19 cellular contexts compared by ENCODE assay signal in the genomic region with DNA sequence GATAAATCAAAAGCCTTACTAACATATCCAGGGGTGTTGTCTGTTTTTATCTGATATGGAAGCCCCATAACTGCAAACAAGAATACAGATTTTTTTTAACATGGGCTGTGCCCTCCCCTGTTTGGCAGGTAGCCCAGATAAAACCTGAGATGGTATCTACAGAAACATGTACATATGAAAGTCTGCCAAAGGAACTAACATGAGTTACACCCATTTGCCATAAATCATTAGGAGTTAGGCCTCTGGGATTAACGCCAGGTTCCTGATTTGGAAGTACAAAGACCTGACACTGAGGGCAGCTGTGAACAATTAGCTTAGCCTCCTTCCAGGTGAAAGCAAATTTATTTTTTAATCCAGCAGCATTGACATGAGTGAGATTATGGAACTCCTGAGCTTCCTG.
DNase-seq lines count a peak whose midpoint lies in the region; ATAC-seq and TF ChIP-seq lines count a peak whose summit lies in the region.
"Had no signal": no experiment of that assay in that cellular context is flagged by ENCODE, and none has a peak within 500 bp of the region (broad histone marks: within the 10 kb centered on the region; RNA-seq: fewer than 3 reads in every experiment).

No MANE protein-coding gene starts in this region.

- no peaks in the 10 kb centered on the region for H3K79me2 ChIP-seq in GM23248 (ENCODE audit: insufficient read depth)

- in situ Hi-C loops in GM23248 (cut with MboI), result no loop called here

- H3K4me1 ChIP-seq in foreskin keratinocyte (no peaks in the 10 kb centered on the region), upper lobe of right lung (no peaks in the 10 kb centered on the region), GM23248 (ENCODE audit: insufficient read depth) (no peaks in the 10 kb centered on the region)
- H3K4me1 ChIP-seq: spleen, transverse colon had no signal

- 4 to 6% methylated on average over 1 of the region's 1 CpG for WGBS in GM23248 (ENCODE audit: low coverage in 1 of 2, low lambda C conversion rate in 2 of 2, missing lambda C conversion rate in 2 of 2), 2 experiments

- H3K27ac ChIP-seq in foreskin keratinocyte (no peak overlapping the region), upper lobe of right lung (no peak overlapping the region), GM23248 (no peak overlapping the region)
- H3K27ac ChIP-seq: HL-60, spleen, transverse colon had no signal

- DNase-seq in COR-L47 (lab: John Stamatoyannopoulos, UW) (peak; percentile 99), LNCaP clone FGC (ENCODE audit: low read depth) (peak; percentile 97), NCI-H345 (lab: John Stamatoyannopoulos, UW) (peak; percentile 35), foreskin keratinocyte (peak; percentile 66 to 84), GM10266 (ENCODE audit: extremely low spot score) (no peak), upper lobe of right lung (no peak), GM23248 (no peak), NCI-H2227 (lab: John Stamatoyannopoulos, UW; ENCODE audit: unreplicated experiment) (no peak)
- DNase-seq: activated CD4-positive, alpha-beta T cell treated with anti-CD3 and anti-CD28 coated beads, Interleukin-2, amount 10 ng/mL, durations not matched to agents 24 days and 14 days; CD8-positive, alpha-beta T cell; hippocampal formation; MM.1S; RPMI8226; spleen; stimulated activated CD4-positive, alpha-beta T cell treated with anti-CD3 and anti-CD28 coated beads, Interleukin-4, amount 100 ng/mL, for 4 hours; stimulated activated naive CD8-positive, alpha-beta T cell treated with anti-CD3 and anti-CD28 coated beads, Interleukin-15, amount 100 ng/mL, for 72 hours; transverse colon had no signal

- H3K9me2 ChIP-seq in GM23248 (ENCODE audit: insufficient read depth), result no peaks in the 10 kb centered on the region

- TF ChIP-seq CTCF in LNCaP clone FGC (IDR thresholded peaks at IDR 0.05; ENCODE audit: control insufficient read depth, extremely low read depth, insufficient read depth) (no peak), foreskin keratinocyte (conservative IDR thresholded peaks at IDR 0.05) (no peak), GM10266 (IDR thresholded peaks at IDR 0.05; ENCODE audit: control insufficient read depth, insufficient read depth, low read depth, missing control alignments) (no peak), upper lobe of right lung (IDR thresholded peaks at IDR 0.05) (no peak)

- no peak overlapping the region for H2AFZ ChIP-seq in GM23248

- H3F3A ChIP-seq in GM23248 (ENCODE audit: insufficient read depth), result no peaks in the 10 kb centered on the region

- ATAC-seq in foreskin keratinocyte, result no peak
- ATAC-seq in upper lobe of right lung, result no peak
- ATAC-seq: activated naive CD4-positive, alpha-beta T cell treated with anti-CD3 and anti-CD28 coated beads, Interleukin-2, amount 50 U/mL, for 72 hours; CD8-positive, alpha-beta T cell; stimulated activated naive CD8-positive, alpha-beta T cell treated with anti-CD3 and anti-CD28 coated beads, Interleukin-15, amount 100 ng/mL, for 72 hours had no signal

- H3K9ac ChIP-seq in GM23248, result no peak overlapping the region

- H3K4me3 ChIP-seq in LNCaP clone FGC (ENCODE audit: low read depth, low read length) (no peak overlapping the region), upper lobe of right lung (no peak overlapping the region), GM23248 (no peak overlapping the region)
- H3K4me3 ChIP-seq: spleen, transverse colon had no signal

- no peaks in the 10 kb centered on the region for H3K36me3 ChIP-seq in upper lobe of right lung
- no peaks in the 10 kb centered on the region for H3K36me3 ChIP-seq in GM23248 (ENCODE audit: low read depth)
- H3K36me3 ChIP-seq: spleen, transverse colon had no signal

- intact Hi-C loops in upper lobe of right lung (cut with DNase I), result no loop called here

- peaks cover 4% of the 10 kb centered on the region for H3K9me3 ChIP-seq in upper lobe of right lung
- no peaks in the 10 kb centered on the region for H3K9me3 ChIP-seq in GM23248 (ENCODE audit: low read depth)

- no peaks in the 10 kb centered on the region for H3K27me3 ChIP-seq in foreskin keratinocyte
- H3K27me3 ChIP-seq in upper lobe of right lung, result no peaks in the 10 kb centered on the region
- H3K27me3 ChIP-seq in GM23248 (replicated peaks; ENCODE audit: insufficient read depth), result no peaks in the 10 kb centered on the region
- H3K27me3 ChIP-seq: spleen, transverse colon had no signal

- H3K4me2 ChIP-seq in GM23248 (ENCODE audit: unreplicated experiment), result no peak overlapping the region

- no peaks in the 10 kb centered on the region for H4K20me1 ChIP-seq in GM23248 (ENCODE audit: insufficient read depth)

Comparison
In these comparisons a context has a peak if more than half of its experiments do, and no peak if none do; other contexts are left out.
1. DNase-seq: peak in COR-L47 (single experiment), LNCaP clone FGC (single experiment), NCI-H345 (single experiment) and foreskin keratinocyte (2 of 2); none in GM10266 (single experiment), upper lobe of right lung (single experiment), GM23248 (single experiment) and NCI-H2227 (single experiment).